ENCODE assay signal across 1 cellular context in the genomic region with DNA sequence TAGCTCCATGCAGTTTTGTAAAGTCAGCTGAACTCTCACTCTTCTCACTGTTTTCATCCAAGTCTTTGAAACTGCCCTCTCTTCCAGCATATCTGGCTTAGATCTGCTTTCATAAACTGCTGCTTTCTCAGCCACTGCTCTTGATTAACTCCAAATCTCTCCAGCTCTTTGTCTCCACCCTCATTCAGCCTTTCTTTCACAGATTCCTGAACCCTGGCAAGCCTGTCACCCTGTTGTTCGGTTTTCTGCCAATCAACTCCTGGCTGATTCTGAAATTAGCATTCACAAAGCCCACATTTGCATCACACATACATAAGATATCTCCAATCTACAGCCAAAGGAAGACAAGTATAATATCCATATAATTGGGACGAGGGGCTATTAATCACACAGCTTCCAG.
TF ChIP-seq lines count a peak whose summit lies in the region.

No MANE protein-coding gene starts in this region.

TF ChIP-seq in GM23338, 12 proteins besides CTCF, POLR2A, EP300 and RAD21 (continued from another document):
- no peak; the same call in 1 of the 2 replicates for TF ChIP-seq ZNF462 (CRISPR knock-in tag; IDR thresholded peaks at IDR 0.05)
